In the genomic region with DNA sequence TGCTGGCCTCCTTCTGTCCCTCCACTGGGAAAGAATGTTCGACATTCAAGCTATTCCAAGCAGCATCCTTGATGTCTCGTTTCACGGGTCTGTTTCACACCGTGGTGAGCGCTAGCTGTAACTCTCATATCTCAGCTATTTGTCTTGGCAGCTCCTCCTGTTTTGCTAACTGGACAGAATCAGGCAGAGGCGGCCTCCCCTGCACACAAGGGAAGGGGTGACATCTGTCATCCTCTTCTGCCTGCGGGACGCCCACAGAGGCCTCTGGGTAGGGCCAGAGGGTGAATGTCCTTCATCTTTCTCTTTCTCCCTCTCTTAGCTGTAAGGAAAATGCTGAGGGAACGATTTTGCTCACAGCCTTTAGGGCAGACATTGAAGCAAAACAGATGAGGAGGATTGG, we compare ENCODE assay signal across 16 cellular contexts.
DNase-seq lines count a peak whose midpoint lies in the region; ATAC-seq and TF ChIP-seq lines count a peak whose summit lies in the region.
"Had no signal": no experiment of that assay in that cellular context is flagged by ENCODE, and none has a peak within 500 bp of the region (broad histone marks: within the 10 kb centered on the region; RNA-seq: fewer than 3 reads in every experiment).

No MANE protein-coding gene starts in this region.

- no peak overlapping the region for H3K27ac Mint-ChIP-seq in MCF 10A (ENCODE audit: low read depth, unreplicated experiment)
- H3K27ac Mint-ChIP-seq in chondrocyte (ENCODE audit: unreplicated experiment) = peak overlapping the region; percentile 96
- H3K27ac Mint-ChIP-seq: activated naive CD8-positive, alpha-beta T cell treated with anti-CD3 and anti-CD28 coated beads, Interleukin-2, amount 50 U/mL, for 24 hours; H9 had no signal

- H3K4me3 Mint-ChIP-seq in MCF 10A (ENCODE audit: unreplicated experiment) (no peak overlapping the region), chondrocyte (ENCODE audit: unreplicated experiment) (peak overlapping the region; percentile 18)
- H3K4me3 Mint-ChIP-seq: activated naive CD8-positive, alpha-beta T cell treated with anti-CD3 and anti-CD28 coated beads, Interleukin-2, amount 50 U/mL, for 24 hours; H9 had no signal

- POLR2A ChIA-PET in MCF 10A (lab: Yijun Ruan, JAX) = interaction anchor here (0.6 kb wide), 1 partner anchor 12 kb away, joined by 3 read pairs; no protein-coding TSS in a partner anchor

- intact Hi-C loops in MCF 10A (cut with micrococcal nuclease) = no loop called here
- intact Hi-C loops in breast epithelium (cut with DNase I; ENCODE audit: low total_unique reads) = no loop called here
- intact Hi-C loops in posterior vena cava (cut with DNase I) = no loop called here
- intact Hi-C loops in left colon (cut with DNase I, micrococcal nuclease) = no loop called here

- H3K9me3 Mint-ChIP-seq in MCF 10A (ENCODE audit: unreplicated experiment) (peaks cover 13% of the 10 kb centered on the region), chondrocyte (ENCODE audit: low read depth) (peaks cover 15% of the 10 kb centered on the region)

- no peak for TF ChIP-seq POLR2A in breast epithelium (IDR thresholded peaks at IDR 0.05)

- DNase-seq in MCF 10A (ENCODE audit: unreplicated experiment) (peak; percentile 22), breast epithelium (ENCODE audit: low spot score in 2 of 2) (no peak), chondrocyte (ENCODE audit: low spot score) (no peak), kidney tubule cell (ENCODE audit: low spot score) (peak; percentile 69), NCI-H146 treated with DMSO at 0.1 percent for 48 hours (lab: John Stamatoyannopoulos, UW; ENCODE audit: unreplicated experiment) (no peak), putamen (ENCODE audit: low spot score) (no peak), posterior vena cava (ENCODE audit: low spot score) (no peak), left colon (no peak)
- DNase-seq: activated naive CD8-positive, alpha-beta T cell treated with anti-CD3 and anti-CD28 coated beads, Interleukin-2, amount 50 U/mL, for 24 hours; activated T-cell treated with anti-CD3 and anti-CD28 coated beads for 4 hours; DMS153; H9; NCI-H1417; spleen; upper lobe of left lung had no signal

- no peaks in the 10 kb centered on the region for H3K27me3 Mint-ChIP-seq in MCF 10A (ENCODE audit: insufficient read depth, unreplicated experiment)
- no peaks in the 10 kb centered on the region for H3K27me3 Mint-ChIP-seq in chondrocyte (ENCODE audit: low read depth)

- H3K4me1 Mint-ChIP-seq in MCF 10A (ENCODE audit: insufficient read depth, unreplicated experiment) (peaks cover 16% of the 10 kb centered on the region), chondrocyte (ENCODE audit: low read depth) (peaks cover 56% of the 10 kb centered on the region)
- H3K4me1 Mint-ChIP-seq: activated naive CD8-positive, alpha-beta T cell treated with anti-CD3 and anti-CD28 coated beads, Interleukin-2, amount 50 U/mL, for 24 hours; H9 had no signal

- no peaks in the 10 kb centered on the region for H3K9me3 ChIP-seq in breast epithelium

- no peaks in the 10 kb centered on the region for H3K36me3 ChIP-seq in breast epithelium
- H3K36me3 ChIP-seq: spleen, upper lobe of left lung had no signal

- no peaks in the 10 kb centered on the region for H3K4me1 ChIP-seq in breast epithelium

- TF ChIP-seq CTCF in MCF 10A (IDR thresholded peaks at IDR 0.05; ENCODE audit: unreplicated experiment) (no peak), breast epithelium (IDR thresholded peaks at IDR 0.05) (no peak), chondrocyte (IDR thresholded peaks at IDR 0.05) (no peak)

- no TSS peak for BruUV-seq in MCF 10A (replicated peaks; lab: Mats Ljungman, UMichigan)

- no peak overlapping the region for H3K4me3 ChIP-seq in breast epithelium
- H3K4me3 ChIP-seq: SK-N-MC, spleen, upper lobe of left lung had no signal

- H3K27ac ChIP-seq in breast epithelium = no peak overlapping the region
- H3K27ac ChIP-seq: SK-N-MC, spleen, upper lobe of left lung had no signal

- no peak for ATAC-seq in left colon
- ATAC-seq: activated naive CD8-positive, alpha-beta T cell treated with anti-CD3 and anti-CD28 coated beads, Interleukin-2, amount 50 U/mL, for 24 hours had no signal

- CTCF ChIA-PET in MCF 10A (lab: Yijun Ruan, JAX) = no interaction called here

- H3K27me3 ChIP-seq in breast epithelium = no peaks in the 10 kb centered on the region
- H3K27me3 ChIP-seq: spleen, upper lobe of left lung had no signal

- H3K36me3 Mint-ChIP-seq in MCF 10A (ENCODE audit: insufficient read depth, unreplicated experiment) (peaks cover 10% of the 10 kb centered on the region), chondrocyte (ENCODE audit: low read depth) (peaks cover 3% of the 10 kb centered on the region)

Comparison
In these comparisons a context has a peak if more than half of its experiments do, and no peak if none do; other contexts are left out.
1. DNase-seq: peak in MCF 10A (single experiment) and kidney tubule cell (single experiment); none in breast epithelium (0 of 2), chondrocyte (single experiment), NCI-H146 treated with DMSO at 0.1 percent for 48 hours (single experiment), putamen (single experiment), posterior vena cava (single experiment) and left colon (0 of 2).